Comparison of ENCODE assay signal across 9 cellular contexts in the genomic region with DNA sequence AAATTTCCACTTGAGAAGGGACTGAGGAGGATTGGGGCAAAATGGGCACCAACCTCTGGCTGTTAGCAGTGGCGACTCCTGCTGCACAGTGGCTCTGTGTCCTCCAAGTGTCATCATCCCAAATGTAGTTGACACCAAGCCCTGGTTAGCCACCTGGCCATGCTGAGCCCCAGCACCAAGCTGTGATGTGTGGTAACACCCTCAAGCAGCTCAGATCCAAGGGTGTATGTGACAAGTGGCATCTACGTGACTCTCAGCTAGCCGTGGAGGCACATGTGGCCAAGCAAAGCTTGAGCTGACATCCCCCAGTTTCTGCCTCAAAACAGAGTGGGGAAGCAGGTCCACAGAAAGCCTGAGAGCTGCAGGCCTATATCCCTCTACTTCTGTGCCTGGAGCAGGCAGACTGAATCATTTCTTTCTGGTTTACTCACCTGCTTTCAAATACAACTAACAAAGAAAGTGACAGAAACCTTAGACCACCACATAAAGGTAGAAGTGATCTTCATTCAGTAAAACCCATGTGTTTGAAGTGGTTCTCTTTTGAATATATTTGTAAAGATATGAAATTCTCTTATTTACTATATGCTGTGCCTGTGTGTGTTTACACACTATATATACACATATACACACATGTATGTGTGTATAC. TPM values are rescaled to one million over a fixed set of nuclear protein-coding genes. Genes with fewer than 3 reads are reported as not detected.
DNase-seq lines count a peak whose midpoint lies in the region; ATAC-seq and TF ChIP-seq lines count a peak whose summit lies in the region.
"Had no signal": no experiment of that assay in that cellular context is flagged by ENCODE, and none has a peak within 500 bp of the region (broad histone marks: within the 10 kb centered on the region; RNA-seq: fewer than 3 reads in every experiment).

No MANE protein-coding gene starts in this region.

- H4K20me1 ChIP-seq in OCI-LY1 (ENCODE audit: insufficient read depth, low read length), result no peaks in the 10 kb centered on the region

- H2AFZ ChIP-seq in OCI-LY1 (ENCODE audit: low read length), result no peak overlapping the region

- H3K9ac ChIP-seq in OCI-LY1 (ENCODE audit: low read length), result peak overlapping the region; percentile 74
- H3K9ac ChIP-seq in stomach smooth muscle (ENCODE audit: low read length in 2 of 2), result no peak overlapping the region

- peak; percentile 61 for DNase-seq in activated CD8-positive, alpha-beta memory T cell treated with anti-CD3 and anti-CD28 coated beads, Interleukin-2, amount 50 U/mL, for 48 hours
- no peak for DNase-seq in activated CD8-positive, alpha-beta memory T cell treated with anti-CD3 and anti-CD28 coated beads, Interleukin-2, amount 50 U/mL, for 4 hours
- DNase-seq in left cardiac atrium (no peak), AG08396 (ENCODE audit: low spot score) (no peak)
- DNase-seq: CD4-positive, CD25-positive, alpha-beta regulatory T cell had no signal

- H3K4me1 ChIP-seq in OCI-LY1 (ENCODE audit: insufficient read depth, low read length, severe bottlenecking) (peaks cover 89% of the 10 kb centered on the region), stomach smooth muscle (ENCODE audit: control insufficient read depth, insufficient read depth, low read length) (peaks cover 26% of the 10 kb centered on the region)

- H3K79me2 ChIP-seq in OCI-LY1 (ENCODE audit: insufficient read depth, low read length), result peaks cover 55% of the 10 kb centered on the region

- H3K4me3 ChIP-seq in OCI-LY1 (ENCODE audit: low read depth, low read length, poor library complexity, severe bottlenecking), result peak overlapping the region; percentile 61
- peak overlapping the region; percentile 67 to 69 for H3K4me3 ChIP-seq in stomach smooth muscle (ENCODE audit: low read length in 2 of 2)

- intact Hi-C loops in left cardiac atrium (cut with DNase I), result no loop called here

- H3K27ac ChIP-seq in OCI-LY1 (ENCODE audit: low read depth, low read length, poor library complexity, severe bottlenecking) (peak overlapping the region; percentile 98), stomach smooth muscle (ENCODE audit: low read length) (peak overlapping the region; percentile 72)

- H3K27me3 ChIP-seq in OCI-LY1 (ENCODE audit: insufficient read depth, low read length) (no peaks in the 10 kb centered on the region), stomach smooth muscle (ENCODE audit: control insufficient read depth in 1 of 2, insufficient read depth in 2 of 2, low read length in 2 of 2) (no peaks in the 10 kb centered on the region)

- peaks cover 26% of the 10 kb centered on the region for H3K36me3 ChIP-seq in OCI-LY1 (ENCODE audit: insufficient read depth, low read length)
- no peaks in the 10 kb centered on the region for H3K36me3 ChIP-seq in stomach smooth muscle (ENCODE audit: control insufficient read depth in 2 of 2, insufficient read depth in 2 of 2, low read length in 2 of 2)

- no peaks in the 10 kb centered on the region for H3K9me3 ChIP-seq in OCI-LY1 (ENCODE audit: low read length)
- H3K9me3 ChIP-seq in stomach smooth muscle (ENCODE audit: control insufficient read depth in 2 of 2, low read length in 2 of 2), result no peaks in the 10 kb centered on the region

- 0 out of 2 replicates have a peak, but pooled peaks cover 5% of the 10 kb centered on the region for H3F3A ChIP-seq in OCI-LY1 (ENCODE audit: insufficient read depth, low read length)

- H3K9me2 ChIP-seq in OCI-LY1 (ENCODE audit: low read depth, low read length), result no peaks in the 10 kb centered on the region

- no peak for TF ChIP-seq CTCF in OCI-LY1 (IDR thresholded peaks at IDR 0.05; ENCODE audit: low read length)

- ATAC-seq in left cardiac atrium (peak; percentile 27 to 39), GM21619 (IDR thresholded peaks at IDR 0.05; ENCODE audit: unreplicated experiment) (no peak), GM19467 (IDR thresholded peaks at IDR 0.05; ENCODE audit: unreplicated experiment) (no peak)

- peak overlapping the region; percentile 89 for H3K4me2 ChIP-seq in OCI-LY1 (ENCODE audit: low read length)

RNA-seq across cellular contexts. Expression of a gene that starts 40.0 kb away (rescaled TPM):
- 10 to 100 TPM; 42.1 to 50.0 TPM for total RNA-seq in left cardiac atrium

Comparison
In these comparisons a context has a peak if more than half of its experiments do, and no peak if none do; other contexts are left out.
1. ATAC-seq: peak in left cardiac atrium (2 of 2); none in GM21619 (single experiment) and GM19467 (single experiment).